Comparison of ENCODE assay signal across 1 cellular context in the genomic region with DNA sequence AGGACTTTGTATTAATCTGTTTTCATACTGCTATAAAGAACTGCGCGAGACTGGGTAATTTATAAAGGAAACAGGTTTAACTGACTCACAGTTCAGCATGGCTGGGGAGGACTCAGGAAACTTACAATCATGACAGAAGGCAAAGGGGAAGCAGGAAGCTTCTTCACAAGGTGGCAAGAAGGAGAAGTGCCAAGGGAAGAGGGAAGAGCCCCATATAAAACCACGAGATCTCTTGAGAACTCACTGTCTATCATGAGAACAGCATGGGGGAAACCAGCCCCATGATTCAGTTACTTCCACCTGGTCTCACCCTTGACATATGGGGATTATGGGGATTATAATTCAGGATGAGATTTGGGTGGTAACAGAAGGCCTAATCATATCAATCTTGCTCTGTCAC.
TF ChIP-seq lines count a peak whose summit lies in the region.

No MANE protein-coding gene starts in this region.

TF ChIP-seq in GM23338, 12 proteins besides CTCF, POLR2A, EP300 and RAD21 (continued from another document):
- TF ChIP-seq, protein P1, sequence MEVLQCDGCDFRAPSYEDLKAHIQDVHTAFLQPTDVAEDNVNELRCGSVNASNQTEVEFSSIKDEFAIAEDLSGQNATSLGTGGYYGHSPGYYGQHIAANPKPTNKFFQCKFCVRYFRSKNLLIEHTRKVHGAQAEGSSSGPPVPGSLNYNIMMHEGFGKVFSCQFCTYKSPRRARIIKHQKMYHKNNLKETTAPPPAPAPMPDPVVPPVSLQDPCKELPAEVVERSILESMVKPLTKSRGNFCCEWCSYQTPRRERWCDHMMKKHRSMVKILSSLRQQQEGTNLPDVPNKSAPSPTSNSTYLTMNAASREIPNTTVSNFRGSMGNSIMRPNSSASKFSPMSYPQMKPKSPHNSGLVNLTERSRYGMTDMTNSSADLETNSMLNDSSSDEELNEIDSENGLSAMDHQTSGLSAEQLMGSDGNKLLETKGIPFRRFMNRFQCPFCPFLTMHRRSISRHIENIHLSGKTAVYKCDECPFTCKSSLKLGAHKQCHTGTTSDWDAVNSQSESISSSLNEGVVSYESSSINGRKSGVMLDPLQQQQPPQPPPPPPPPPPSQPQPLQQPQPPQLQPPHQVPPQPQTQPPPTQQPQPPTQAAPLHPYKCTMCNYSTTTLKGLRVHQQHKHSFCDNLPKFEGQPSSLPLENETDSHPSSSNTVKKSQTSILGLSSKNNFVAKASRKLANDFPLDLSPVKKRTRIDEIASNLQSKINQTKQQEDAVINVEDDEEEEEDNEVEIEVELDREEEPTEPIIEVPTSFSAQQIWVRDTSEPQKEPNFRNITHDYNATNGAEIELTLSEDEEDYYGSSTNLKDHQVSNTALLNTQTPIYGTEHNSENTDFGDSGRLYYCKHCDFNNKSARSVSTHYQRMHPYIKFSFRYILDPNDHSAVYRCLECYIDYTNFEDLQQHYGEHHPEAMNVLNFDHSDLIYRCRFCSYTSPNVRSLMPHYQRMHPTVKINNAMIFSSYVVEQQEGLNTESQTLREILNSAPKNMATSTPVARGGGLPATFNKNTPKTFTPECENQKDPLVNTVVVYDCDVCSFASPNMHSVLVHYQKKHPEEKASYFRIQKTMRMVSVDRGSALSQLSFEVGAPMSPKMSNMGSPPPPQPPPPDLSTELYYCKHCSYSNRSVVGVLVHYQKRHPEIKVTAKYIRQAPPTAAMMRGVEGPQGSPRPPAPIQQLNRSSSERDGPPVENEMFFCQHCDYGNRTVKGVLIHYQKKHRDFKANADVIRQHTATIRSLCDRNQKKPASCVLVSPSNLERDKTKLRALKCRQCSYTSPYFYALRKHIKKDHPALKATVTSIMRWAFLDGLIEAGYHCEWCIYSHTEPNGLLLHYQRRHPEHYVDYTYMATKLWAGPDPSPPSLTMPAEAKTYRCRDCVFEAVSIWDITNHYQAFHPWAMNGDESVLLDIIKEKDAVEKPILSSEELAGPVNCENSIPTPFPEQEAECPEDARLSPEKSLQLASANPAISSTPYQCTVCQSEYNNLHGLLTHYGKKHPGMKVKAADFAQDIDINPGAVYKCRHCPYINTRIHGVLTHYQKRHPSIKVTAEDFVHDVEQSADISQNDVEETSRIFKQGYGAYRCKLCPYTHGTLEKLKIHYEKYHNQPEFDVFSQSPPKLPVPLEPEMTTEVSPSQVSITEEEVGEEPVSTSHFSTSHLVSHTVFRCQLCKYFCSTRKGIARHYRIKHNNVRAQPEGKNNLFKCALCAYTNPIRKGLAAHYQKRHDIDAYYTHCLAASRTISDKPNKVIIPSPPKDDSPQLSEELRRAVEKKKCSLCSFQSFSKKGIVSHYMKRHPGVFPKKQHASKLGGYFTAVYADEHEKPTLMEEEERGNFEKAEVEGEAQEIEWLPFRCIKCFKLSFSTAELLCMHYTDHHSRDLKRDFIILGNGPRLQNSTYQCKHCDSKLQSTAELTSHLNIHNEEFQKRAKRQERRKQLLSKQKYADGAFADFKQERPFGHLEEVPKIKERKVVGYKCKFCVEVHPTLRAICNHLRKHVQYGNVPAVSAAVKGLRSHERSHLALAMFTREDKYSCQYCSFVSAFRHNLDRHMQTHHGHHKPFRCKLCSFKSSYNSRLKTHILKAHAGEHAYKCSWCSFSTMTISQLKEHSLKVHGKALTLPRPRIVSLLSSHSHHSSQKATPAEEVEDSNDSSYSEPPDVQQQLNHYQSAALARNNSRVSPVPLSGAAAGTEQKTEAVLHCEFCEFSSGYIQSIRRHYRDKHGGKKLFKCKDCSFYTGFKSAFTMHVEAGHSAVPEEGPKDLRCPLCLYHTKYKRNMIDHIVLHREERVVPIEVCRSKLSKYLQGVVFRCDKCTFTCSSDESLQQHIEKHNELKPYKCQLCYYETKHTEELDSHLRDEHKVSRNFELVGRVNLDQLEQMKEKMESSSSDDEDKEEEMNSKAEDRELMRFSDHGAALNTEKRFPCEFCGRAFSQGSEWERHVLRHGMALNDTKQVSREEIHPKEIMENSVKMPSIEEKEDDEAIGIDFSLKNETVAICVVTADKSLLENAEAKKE (CRISPR knock-in tag; IDR thresholded peaks at IDR 0.05) = no peak
- TF ChIP-seq CREB1 (CRISPR knock-in tag; IDR thresholded peaks at IDR 0.05; ENCODE audit: low read depth) = no peak
- no peak for TF ChIP-seq NANOG (IDR thresholded peaks at IDR 0.05; ENCODE audit: borderline replicate concordance)
